ENCODE assay signal across 23 cellular contexts in the genomic region with DNA sequence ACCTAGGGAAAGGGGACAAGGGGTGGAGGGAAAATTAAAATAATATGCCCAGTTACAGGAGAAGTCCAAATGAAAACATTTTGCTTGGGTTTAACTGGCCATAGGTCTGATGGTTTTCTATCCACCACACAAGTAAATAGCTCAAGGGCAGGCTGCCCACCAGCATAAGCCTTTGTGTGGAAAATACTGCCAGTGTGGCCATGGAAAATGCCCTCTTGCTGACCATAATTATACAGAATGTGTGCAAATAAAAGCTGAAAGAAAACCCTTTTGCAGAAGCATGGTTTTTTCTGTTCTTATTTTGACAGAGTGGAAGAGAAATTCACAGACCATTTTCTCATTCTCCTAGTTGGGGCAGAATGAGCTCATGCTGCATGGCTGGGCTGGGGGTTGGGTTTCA.
DNase-seq lines count a peak whose midpoint lies in the region; ATAC-seq lines count a peak whose summit lies in the region.
"Had no signal": no experiment of that assay in that cellular context is flagged by ENCODE, and none has a peak within 500 bp of the region (broad histone marks: within the 10 kb centered on the region; RNA-seq: fewer than 3 reads in every experiment).

No MANE protein-coding gene starts in this region.

- H2BK120ac ChIP-seq in mesenchymal stem cell (ENCODE audit: low read depth, low read length), result no peak overlapping the region

- H3K27ac ChIP-seq in mesenchymal stem cell (ENCODE audit: low read length, poor library complexity, severe bottlenecking), result peak overlapping the region; percentile 89
- H3K27ac ChIP-seq: C4-2B, gastroesophageal sphincter, hepatocyte, Peyer's patch, psoas muscle had no signal

- H3K14ac ChIP-seq in mesenchymal stem cell (ENCODE audit: low read length in 2 of 2), result no peak overlapping the region

- H3K36me3 ChIP-seq in adipocyte (ENCODE audit: control insufficient read depth, insufficient read depth, low read length, severe bottlenecking), result no peaks in the 10 kb centered on the region
- H3K36me3 ChIP-seq in mesenchymal stem cell (ENCODE audit: control insufficient read depth in 1 of 2, insufficient read depth in 2 of 2, low read depth in 1 of 2, low read length in 2 of 2), result no peaks in the 10 kb centered on the region
- H3K36me3 ChIP-seq: gastroesophageal sphincter, Peyer's patch had no signal

- H2BK15ac ChIP-seq in mesenchymal stem cell (ENCODE audit: low read depth, poor library complexity, severe bottlenecking), result no peak overlapping the region

- peaks cover 7% of the 10 kb centered on the region for H3K9me3 ChIP-seq in adipocyte (ENCODE audit: control insufficient read depth, low read length)
- peaks cover 3% of the 10 kb centered on the region for H3K9me3 ChIP-seq in mesenchymal stem cell (ENCODE audit: control insufficient read depth, low read length)
- H3K9me3 ChIP-seq: gastroesophageal sphincter, Peyer's patch, psoas muscle had no signal

- DNase-seq in EH (ENCODE audit: low read depth), result peak; percentile 23
- peak; percentile 61 for DNase-seq in NCI-H146 treated with DMSO at 0.1 percent for 48 hours (lab: John Stamatoyannopoulos, UW; ENCODE audit: unreplicated experiment)
- peak; percentile 42 for DNase-seq in adipocyte (ENCODE audit: low read depth)
- DNase-seq in mesenchymal stem cell, result peak; percentile 3
- no peak for DNase-seq in DMS79 treated with DMSO at 0.1 percent for 48 hours (lab: John Stamatoyannopoulos, UW)
- no peak for DNase-seq in NCI-H1092 treated with DMSO at 0.1 percent for 48 hours (lab: John Stamatoyannopoulos, UW)
- DNase-seq: activated CD4-positive, alpha-beta T cell treated with anti-CD3 and anti-CD28 coated beads, Interleukin-2, amount 50 U/mL, for 48 hours; activated CD4-positive, CD25-positive, alpha-beta regulatory T cell; activated CD8-positive, alpha-beta memory T cell treated with anti-CD3 and anti-CD28 coated beads, Interleukin-2, amount 50 U/mL, for 4 hours; activated naive CD4-positive, alpha-beta T cell treated with anti-CD3 and anti-CD28 coated beads, Interleukin-2, amount 50 U/mL, for 16 hours; naive B cell; NCI-H2107; Peyer's patch; psoas muscle; stimulated activated naive B cell treated with anti-CD40 and anti-IgM and Interleukin-4, amounts not matched to agents 10 μg/mL and 1 μg/mL and 100 μg/mL, for 72 hours; T-cell had no signal

- H3K4ac ChIP-seq in mesenchymal stem cell (ENCODE audit: low read depth in 1 of 2, low read length in 2 of 2), result no peak overlapping the region

- H3K27me3 ChIP-seq in adipocyte (replicated peaks; ENCODE audit: control insufficient read depth, insufficient read depth, low read length), result peaks cover 3% of the 10 kb centered on the region
- H3K27me3 ChIP-seq in mesenchymal stem cell (ENCODE audit: control insufficient read depth in 1 of 2, insufficient read depth in 1 of 2, low read length in 2 of 2), result peaks cover 0 to 6% of the 10 kb centered on the region in 2 experiments
- H3K27me3 ChIP-seq: gastroesophageal sphincter, hepatocyte, Peyer's patch had no signal

- H4K91ac ChIP-seq in mesenchymal stem cell (ENCODE audit: low read length), result no peak overlapping the region

- no peak overlapping the region for H3K23ac ChIP-seq in mesenchymal stem cell (ENCODE audit: low read length in 2 of 2)

- H2AFZ ChIP-seq in mesenchymal stem cell (ENCODE audit: low read depth, low read length), result no peak overlapping the region
- H2AFZ ChIP-seq: GM23338, hepatocyte had no signal

- H3K4me3 ChIP-seq in adipocyte (ENCODE audit: low read length) (no peak overlapping the region), mesenchymal stem cell (ENCODE audit: insufficient read depth in 1 of 2, low read depth in 1 of 2, low read length in 2 of 2) (no peak overlapping the region)
- H3K4me3 ChIP-seq: gastroesophageal sphincter, GM12878, GM23338, hepatocyte, Peyer's patch, psoas muscle had no signal

- H2BK12ac ChIP-seq in mesenchymal stem cell (ENCODE audit: low read length in 2 of 2), result no peak overlapping the region

- H3K4me1 ChIP-seq in adipocyte (ENCODE audit: control insufficient read depth, insufficient read depth, low read length), result peaks cover 14% of the 10 kb centered on the region
- peaks cover 12% of the 10 kb centered on the region for H3K4me1 ChIP-seq in mesenchymal stem cell (ENCODE audit: control insufficient read depth, insufficient read depth, low read depth, low read length)
- H3K4me1 ChIP-seq: gastroesophageal sphincter, Peyer's patch, psoas muscle had no signal

- H2BK5ac ChIP-seq in mesenchymal stem cell (ENCODE audit: low read depth, low read length, poor library complexity, severe bottlenecking), result peak overlapping the region; percentile 86

- H3K18ac ChIP-seq in mesenchymal stem cell (ENCODE audit: low read depth in 1 of 2, low read length in 2 of 2), result no peak overlapping the region

- H3K9ac ChIP-seq in adipocyte (ENCODE audit: low read length) (no peak overlapping the region), mesenchymal stem cell (ENCODE audit: low read length) (no peak overlapping the region)

- ATAC-seq in GM19023 (IDR thresholded peaks at IDR 0.05; ENCODE audit: unreplicated experiment) (no peak), HG03175 (IDR thresholded peaks at IDR 0.05; ENCODE audit: unreplicated experiment) (no peak)
- ATAC-seq: gastroesophageal sphincter; GM12878; GM23338; psoas muscle; stimulated activated naive B cell treated with anti-CD40 and anti-IgM and Interleukin-4, amounts not matched to agents 10 μg/mL and 1 μg/mL and 100 μg/mL, for 72 hours; T-cell had no signal

- no peaks in the 10 kb centered on the region for H3K79me1 ChIP-seq in mesenchymal stem cell (replicated peaks; ENCODE audit: low read length, poor library complexity, severe bottlenecking)

- no peak overlapping the region for H4K8ac ChIP-seq in mesenchymal stem cell (ENCODE audit: low read length)

- peak overlapping the region; percentile 83 for H2AK5ac ChIP-seq in mesenchymal stem cell (ENCODE audit: low read length, severe bottlenecking)

- H3K4me2 ChIP-seq in mesenchymal stem cell (ENCODE audit: low read length, poor library complexity, severe bottlenecking), result no peak overlapping the region
- H3K4me2 ChIP-seq: GM23338, hepatocyte had no signal

Comparison
In these comparisons a context has a peak if more than half of its experiments do, and no peak if none do; other contexts are left out.
1. DNase-seq: peak in EH (single experiment), NCI-H146 treated with DMSO at 0.1 percent for 48 hours (single experiment), adipocyte (single experiment) and mesenchymal stem cell (single experiment); none in DMS79 treated with DMSO at 0.1 percent for 48 hours (single experiment) and NCI-H1092 treated with DMSO at 0.1 percent for 48 hours (single experiment).